ENCODE assay signal across 9 cellular contexts in the genomic region with DNA sequence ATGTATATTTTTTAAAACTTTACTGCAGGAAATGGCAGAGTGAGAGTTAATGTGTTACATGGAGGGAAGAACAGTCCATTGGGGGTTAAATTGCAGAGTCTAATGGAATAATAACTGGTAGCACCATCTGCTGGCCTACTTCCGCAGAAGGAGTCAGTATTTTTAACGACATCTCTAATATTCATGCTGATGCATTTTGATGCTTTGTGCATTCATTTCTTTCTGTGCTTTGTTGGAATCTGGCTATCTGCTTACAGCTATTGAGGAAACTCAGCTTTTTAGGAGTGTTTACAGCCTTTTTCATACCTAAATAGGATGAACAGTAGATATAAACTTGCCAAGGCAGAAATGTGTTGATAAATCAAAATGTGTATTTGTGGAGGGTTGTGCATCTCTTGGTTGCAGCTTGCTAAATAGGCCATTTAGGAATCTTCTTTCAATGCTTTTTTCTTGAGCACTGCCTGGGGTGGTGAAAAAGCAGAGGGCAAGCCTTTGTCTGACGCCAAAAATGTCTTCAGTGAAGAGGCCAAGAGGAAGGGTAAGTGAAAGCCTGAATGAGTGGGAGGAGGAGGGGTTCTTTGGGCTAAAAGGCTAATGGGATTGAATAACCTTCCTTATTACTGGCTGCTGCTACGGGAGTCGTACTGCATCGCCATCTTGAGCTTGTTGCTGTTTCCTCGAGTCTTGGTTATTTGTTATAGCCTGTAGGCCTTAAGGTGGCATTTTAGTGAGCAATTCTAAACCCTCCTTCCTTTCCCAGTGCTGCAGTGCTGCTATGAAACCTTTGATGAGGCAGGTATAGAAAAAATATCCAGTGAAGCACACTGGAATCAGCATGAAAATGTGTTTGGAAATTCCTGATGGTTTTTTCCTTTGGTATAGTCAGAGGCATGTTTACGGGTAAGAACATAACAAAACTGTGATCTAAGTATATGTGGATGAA.
DNase-seq lines count a peak whose midpoint lies in the region; ATAC-seq and TF ChIP-seq lines count a peak whose summit lies in the region.
"Had no signal": no experiment of that assay in that cellular context is flagged by ENCODE, and none has a peak within 500 bp of the region (broad histone marks: within the 10 kb centered on the region; RNA-seq: fewer than 3 reads in every experiment).

No MANE protein-coding gene starts in this region.

- intact Hi-C loops in Right ventricle myocardium inferior (cut with DNase I): loop anchor here (1.0 to 5.0 kb wide), 3 partner anchors 56 to 153 kb away; no protein-coding TSS in a partner anchor
- intact Hi-C loops in cardiac septum (cut with DNase I): loop anchor here (2.0 to 5.0 kb wide), 3 partner anchors 46 to 153 kb away; partner anchors contain the start of gene CHD9
- intact Hi-C loops in colonic mucosa (cut with DNase I): loop anchor here (5.0 to 10.0 kb wide), 2 partner anchors 53 to 151 kb away; no protein-coding TSS in a partner anchor

- H3K4me3 ChIP-seq in RWPE2 (ENCODE audit: severe bottlenecking) (peak overlapping the region; percentile 31), colonic mucosa (peak overlapping the region; percentile 10)

- H3K27me3 ChIP-seq in RWPE2 (ENCODE audit: insufficient read depth, poor library complexity, severe bottlenecking): no peaks in the 10 kb centered on the region
- H3K27me3 ChIP-seq in colonic mucosa: no peaks in the 10 kb centered on the region

- H3K27ac Mint-ChIP-seq in stimulated activated naive B cell treated with anti-CD40 and anti-IgM and Interleukin-4, amounts not matched to agents 10 μg/mL and 1 μg/mL and 100 μg/mL, for 72 hours: peak overlapping the region; percentile 95

- peaks cover 22% of the 10 kb centered on the region for H3K4me1 ChIP-seq in RWPE2 (ENCODE audit: insufficient read depth, poor library complexity, severe bottlenecking)
- H3K4me1 ChIP-seq in colonic mucosa: peaks cover 7% of the 10 kb centered on the region

- no peaks in the 10 kb centered on the region for H3K9me3 Mint-ChIP-seq in stimulated activated naive B cell treated with anti-CD40 and anti-IgM and Interleukin-4, amounts not matched to agents 10 μg/mL and 1 μg/mL and 100 μg/mL, for 72 hours

- H3K27ac ChIP-seq in RWPE2 (ENCODE audit: poor library complexity, severe bottlenecking) (peak overlapping the region; percentile 89), colonic mucosa (peak overlapping the region; percentile 75)
- H3K27ac ChIP-seq: KMS-11 had no signal

- H3K27me3 Mint-ChIP-seq in stimulated activated naive B cell treated with anti-CD40 and anti-IgM and Interleukin-4, amounts not matched to agents 10 μg/mL and 1 μg/mL and 100 μg/mL, for 72 hours: no peaks in the 10 kb centered on the region

- CTCF ChIA-PET in HEK293T (lab: Yijun Ruan, JAX): interaction anchor here (0.6 to 1.5 kb wide), 5 partner anchors 40 to 1558 kb away, joined by 4 to 7 read pairs (median 5); partner anchors contain the start of gene CHD9

- peaks cover 15 to 20% of the 10 kb centered on the region in 2 donors for H3K4me1 Mint-ChIP-seq in stimulated activated naive B cell treated with anti-CD40 and anti-IgM and Interleukin-4, amounts not matched to agents 10 μg/mL and 1 μg/mL and 100 μg/mL, for 72 hours

- ATAC-seq in Right ventricle myocardium inferior (peak; percentile 95), RWPE2 (ENCODE audit: low read depth) (peak; percentile 90)
- peak; percentile 96 for ATAC-seq in stimulated activated naive B cell treated with anti-CD40 and anti-IgM and Interleukin-4, amounts not matched to agents 10 μg/mL and 1 μg/mL and 100 μg/mL, for 72 hours (replicated peaks)

- DNase-seq in Right ventricle myocardium inferior (ENCODE audit: missing footprints): no peak
- no peak for DNase-seq in cardiac septum (ENCODE audit: low spot score)
- peak; percentile 76 for DNase-seq in HEK293T (ENCODE audit: extremely low spot score)
- DNase-seq in M059J (ENCODE audit: low read depth): peak; percentile 72
- no peak for DNase-seq in RWPE2 (ENCODE audit: low spot score)
- peak; percentile 67 for DNase-seq in colonic mucosa
- DNase-seq in kidney glomerular epithelial cell (lab: John Stamatoyannopoulos, UW): peak; percentile 88
- DNase-seq in stimulated activated naive B cell treated with anti-CD40 and anti-IgM and Interleukin-4, amounts not matched to agents 10 μg/mL and 1 μg/mL and 100 μg/mL, for 72 hours: peak; percentile 52

- H3K9me3 ChIP-seq in RWPE2 (ENCODE audit: severe bottlenecking): no peaks in the 10 kb centered on the region
- no peaks in the 10 kb centered on the region for H3K9me3 ChIP-seq in colonic mucosa

- POLR2A ChIA-PET in HEK293T (lab: Yijun Ruan, JAX): interaction anchor here (1.0 to 2.5 kb wide), 4 partner anchors 18 to 156 kb away, joined by 3 to 13 read pairs (median 4); partner anchors contain the start of genes CHD9 and CHD9NB

- H3K36me3 ChIP-seq in RWPE2 (ENCODE audit: low read depth): peaks cover 35% of the 10 kb centered on the region
- H3K36me3 ChIP-seq in colonic mucosa: no peaks in the 10 kb centered on the region

- peak overlapping the region; percentile 3 to 72 for H3K9ac ChIP-seq in colonic mucosa (ENCODE audit: low read depth in 2 of 2, low read length in 2 of 2)
- H3K9ac ChIP-seq: KMS-11 had no signal

- peak overlapping the region; percentile 88 to 89 for H3K4me3 Mint-ChIP-seq in stimulated activated naive B cell treated with anti-CD40 and anti-IgM and Interleukin-4, amounts not matched to agents 10 μg/mL and 1 μg/mL and 100 μg/mL, for 72 hours

- TF ChIP-seq CTCF in RWPE2 (IDR thresholded peaks at IDR 0.05; ENCODE audit: poor library complexity, severe bottlenecking): peak; percentile 87
- TF ChIP-seq CTCF in colonic mucosa (IDR thresholded peaks at IDR 0.05): peak; percentile 32

- peaks cover 13 to 16% of the 10 kb centered on the region in 2 donors for H3K36me3 Mint-ChIP-seq in stimulated activated naive B cell treated with anti-CD40 and anti-IgM and Interleukin-4, amounts not matched to agents 10 μg/mL and 1 μg/mL and 100 μg/mL, for 72 hours

TF ChIP-seq in HEK293T, 16 proteins besides CTCF, POLR2A, EP300 and RAD21:
- 0 out of 2 replicates have a peak, but pooled peaks have one; percentile 9 for TF ChIP-seq L3MBTL2 (conservative IDR thresholded peaks at IDR 0.05)
- no peak for TF ChIP-seq CTBP1 (IDR thresholded peaks at IDR 0.05; ENCODE audit: borderline replicate concordance)
- no peak for TF ChIP-seq HDGF (IDR thresholded peaks at IDR 0.05; ENCODE audit: borderline replicate concordance)
- peak; percentile 77 for TF ChIP-seq NFRKB (IDR thresholded peaks at IDR 0.05)

Comparison
In these comparisons a context has a peak if more than half of its experiments do, and no peak if none do; other contexts are left out.
1. DNase-seq: peak in HEK293T (single experiment), M059J (single experiment), colonic mucosa (single experiment), kidney glomerular epithelial cell (single experiment) and stimulated activated naive B cell treated with anti-CD40 and anti-IgM and Interleukin-4, amounts not matched to agents 10 μg/mL and 1 μg/mL and 100 μg/mL, for 72 hours (single experiment); none in Right ventricle myocardium inferior (single experiment), cardiac septum (single experiment) and RWPE2 (single experiment).
2. Peak in every context shown above with its lines, with median percentiles within 50 percentile points of each other: ATAC-seq.